In the genomic region with DNA sequence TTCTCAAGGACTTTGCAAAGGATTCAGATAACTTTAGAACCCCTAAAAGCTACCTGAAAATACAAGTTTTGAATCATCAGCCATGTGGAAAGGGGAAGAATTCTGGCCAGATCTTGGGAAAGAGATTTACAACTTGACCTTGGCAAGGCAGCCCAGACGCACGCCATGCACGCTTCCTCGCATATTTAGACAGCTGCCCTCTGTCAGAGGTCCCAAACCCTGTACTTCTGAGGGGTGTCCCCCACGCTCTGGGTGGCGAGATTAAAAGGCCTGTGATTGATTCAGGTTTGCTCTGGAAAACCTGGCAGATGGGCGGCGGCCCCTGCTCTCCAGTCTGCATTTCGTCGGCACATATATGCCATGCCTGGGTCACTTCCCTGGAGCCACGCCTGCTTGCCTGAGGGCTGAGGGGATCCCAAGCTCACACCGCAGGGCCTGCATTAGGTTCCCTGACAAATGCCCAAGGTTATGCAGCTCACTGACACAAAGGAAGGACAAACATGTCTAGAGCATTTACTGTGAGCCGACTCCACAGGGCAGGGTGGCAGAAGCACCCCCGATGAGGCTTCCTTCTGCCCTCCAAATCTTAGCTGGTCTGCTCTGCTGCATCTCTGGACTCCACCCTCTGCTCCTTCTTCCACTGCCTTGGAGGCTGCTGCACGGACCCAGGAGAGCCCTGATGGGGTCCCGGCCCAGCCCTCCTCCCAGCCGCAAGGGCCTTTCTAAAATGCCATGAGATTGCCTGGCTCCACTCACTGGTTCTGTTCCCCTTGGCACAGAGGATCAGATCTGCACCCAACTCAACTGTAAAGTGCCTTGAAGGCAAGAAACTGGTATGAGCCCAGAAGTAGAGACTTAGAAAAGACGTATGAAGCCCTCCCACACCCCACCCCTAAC, we compare ENCODE assay signal across 1 cellular context.
TF ChIP-seq lines count a peak whose summit lies in the region.

No MANE protein-coding gene starts in this region.

TF ChIP-seq in GM23338, 12 proteins besides CTCF, POLR2A, EP300 and RAD21 (continued from another document):
- TF ChIP-seq, protein P1, sequence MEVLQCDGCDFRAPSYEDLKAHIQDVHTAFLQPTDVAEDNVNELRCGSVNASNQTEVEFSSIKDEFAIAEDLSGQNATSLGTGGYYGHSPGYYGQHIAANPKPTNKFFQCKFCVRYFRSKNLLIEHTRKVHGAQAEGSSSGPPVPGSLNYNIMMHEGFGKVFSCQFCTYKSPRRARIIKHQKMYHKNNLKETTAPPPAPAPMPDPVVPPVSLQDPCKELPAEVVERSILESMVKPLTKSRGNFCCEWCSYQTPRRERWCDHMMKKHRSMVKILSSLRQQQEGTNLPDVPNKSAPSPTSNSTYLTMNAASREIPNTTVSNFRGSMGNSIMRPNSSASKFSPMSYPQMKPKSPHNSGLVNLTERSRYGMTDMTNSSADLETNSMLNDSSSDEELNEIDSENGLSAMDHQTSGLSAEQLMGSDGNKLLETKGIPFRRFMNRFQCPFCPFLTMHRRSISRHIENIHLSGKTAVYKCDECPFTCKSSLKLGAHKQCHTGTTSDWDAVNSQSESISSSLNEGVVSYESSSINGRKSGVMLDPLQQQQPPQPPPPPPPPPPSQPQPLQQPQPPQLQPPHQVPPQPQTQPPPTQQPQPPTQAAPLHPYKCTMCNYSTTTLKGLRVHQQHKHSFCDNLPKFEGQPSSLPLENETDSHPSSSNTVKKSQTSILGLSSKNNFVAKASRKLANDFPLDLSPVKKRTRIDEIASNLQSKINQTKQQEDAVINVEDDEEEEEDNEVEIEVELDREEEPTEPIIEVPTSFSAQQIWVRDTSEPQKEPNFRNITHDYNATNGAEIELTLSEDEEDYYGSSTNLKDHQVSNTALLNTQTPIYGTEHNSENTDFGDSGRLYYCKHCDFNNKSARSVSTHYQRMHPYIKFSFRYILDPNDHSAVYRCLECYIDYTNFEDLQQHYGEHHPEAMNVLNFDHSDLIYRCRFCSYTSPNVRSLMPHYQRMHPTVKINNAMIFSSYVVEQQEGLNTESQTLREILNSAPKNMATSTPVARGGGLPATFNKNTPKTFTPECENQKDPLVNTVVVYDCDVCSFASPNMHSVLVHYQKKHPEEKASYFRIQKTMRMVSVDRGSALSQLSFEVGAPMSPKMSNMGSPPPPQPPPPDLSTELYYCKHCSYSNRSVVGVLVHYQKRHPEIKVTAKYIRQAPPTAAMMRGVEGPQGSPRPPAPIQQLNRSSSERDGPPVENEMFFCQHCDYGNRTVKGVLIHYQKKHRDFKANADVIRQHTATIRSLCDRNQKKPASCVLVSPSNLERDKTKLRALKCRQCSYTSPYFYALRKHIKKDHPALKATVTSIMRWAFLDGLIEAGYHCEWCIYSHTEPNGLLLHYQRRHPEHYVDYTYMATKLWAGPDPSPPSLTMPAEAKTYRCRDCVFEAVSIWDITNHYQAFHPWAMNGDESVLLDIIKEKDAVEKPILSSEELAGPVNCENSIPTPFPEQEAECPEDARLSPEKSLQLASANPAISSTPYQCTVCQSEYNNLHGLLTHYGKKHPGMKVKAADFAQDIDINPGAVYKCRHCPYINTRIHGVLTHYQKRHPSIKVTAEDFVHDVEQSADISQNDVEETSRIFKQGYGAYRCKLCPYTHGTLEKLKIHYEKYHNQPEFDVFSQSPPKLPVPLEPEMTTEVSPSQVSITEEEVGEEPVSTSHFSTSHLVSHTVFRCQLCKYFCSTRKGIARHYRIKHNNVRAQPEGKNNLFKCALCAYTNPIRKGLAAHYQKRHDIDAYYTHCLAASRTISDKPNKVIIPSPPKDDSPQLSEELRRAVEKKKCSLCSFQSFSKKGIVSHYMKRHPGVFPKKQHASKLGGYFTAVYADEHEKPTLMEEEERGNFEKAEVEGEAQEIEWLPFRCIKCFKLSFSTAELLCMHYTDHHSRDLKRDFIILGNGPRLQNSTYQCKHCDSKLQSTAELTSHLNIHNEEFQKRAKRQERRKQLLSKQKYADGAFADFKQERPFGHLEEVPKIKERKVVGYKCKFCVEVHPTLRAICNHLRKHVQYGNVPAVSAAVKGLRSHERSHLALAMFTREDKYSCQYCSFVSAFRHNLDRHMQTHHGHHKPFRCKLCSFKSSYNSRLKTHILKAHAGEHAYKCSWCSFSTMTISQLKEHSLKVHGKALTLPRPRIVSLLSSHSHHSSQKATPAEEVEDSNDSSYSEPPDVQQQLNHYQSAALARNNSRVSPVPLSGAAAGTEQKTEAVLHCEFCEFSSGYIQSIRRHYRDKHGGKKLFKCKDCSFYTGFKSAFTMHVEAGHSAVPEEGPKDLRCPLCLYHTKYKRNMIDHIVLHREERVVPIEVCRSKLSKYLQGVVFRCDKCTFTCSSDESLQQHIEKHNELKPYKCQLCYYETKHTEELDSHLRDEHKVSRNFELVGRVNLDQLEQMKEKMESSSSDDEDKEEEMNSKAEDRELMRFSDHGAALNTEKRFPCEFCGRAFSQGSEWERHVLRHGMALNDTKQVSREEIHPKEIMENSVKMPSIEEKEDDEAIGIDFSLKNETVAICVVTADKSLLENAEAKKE (CRISPR knock-in tag; IDR thresholded peaks at IDR 0.05), result no peak
- TF ChIP-seq CREB1 (CRISPR knock-in tag; IDR thresholded peaks at IDR 0.05; ENCODE audit: low read depth), result no peak
- no peak for TF ChIP-seq JUNB (IDR thresholded peaks at IDR 0.05; ENCODE audit: unreplicated experiment)
- no peak for TF ChIP-seq ZNF331 (CRISPR knock-in tag; IDR thresholded peaks at IDR 0.05; ENCODE audit: low read depth)
- TF ChIP-seq, protein P2, sequence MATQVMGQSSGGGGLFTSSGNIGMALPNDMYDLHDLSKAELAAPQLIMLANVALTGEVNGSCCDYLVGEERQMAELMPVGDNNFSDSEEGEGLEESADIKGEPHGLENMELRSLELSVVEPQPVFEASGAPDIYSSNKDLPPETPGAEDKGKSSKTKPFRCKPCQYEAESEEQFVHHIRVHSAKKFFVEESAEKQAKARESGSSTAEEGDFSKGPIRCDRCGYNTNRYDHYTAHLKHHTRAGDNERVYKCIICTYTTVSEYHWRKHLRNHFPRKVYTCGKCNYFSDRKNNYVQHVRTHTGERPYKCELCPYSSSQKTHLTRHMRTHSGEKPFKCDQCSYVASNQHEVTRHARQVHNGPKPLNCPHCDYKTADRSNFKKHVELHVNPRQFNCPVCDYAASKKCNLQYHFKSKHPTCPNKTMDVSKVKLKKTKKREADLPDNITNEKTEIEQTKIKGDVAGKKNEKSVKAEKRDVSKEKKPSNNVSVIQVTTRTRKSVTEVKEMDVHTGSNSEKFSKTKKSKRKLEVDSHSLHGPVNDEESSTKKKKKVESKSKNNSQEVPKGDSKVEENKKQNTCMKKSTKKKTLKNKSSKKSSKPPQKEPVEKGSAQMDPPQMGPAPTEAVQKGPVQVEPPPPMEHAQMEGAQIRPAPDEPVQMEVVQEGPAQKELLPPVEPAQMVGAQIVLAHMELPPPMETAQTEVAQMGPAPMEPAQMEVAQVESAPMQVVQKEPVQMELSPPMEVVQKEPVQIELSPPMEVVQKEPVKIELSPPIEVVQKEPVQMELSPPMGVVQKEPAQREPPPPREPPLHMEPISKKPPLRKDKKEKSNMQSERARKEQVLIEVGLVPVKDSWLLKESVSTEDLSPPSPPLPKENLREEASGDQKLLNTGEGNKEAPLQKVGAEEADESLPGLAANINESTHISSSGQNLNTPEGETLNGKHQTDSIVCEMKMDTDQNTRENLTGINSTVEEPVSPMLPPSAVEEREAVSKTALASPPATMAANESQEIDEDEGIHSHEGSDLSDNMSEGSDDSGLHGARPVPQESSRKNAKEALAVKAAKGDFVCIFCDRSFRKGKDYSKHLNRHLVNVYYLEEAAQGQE (IDR thresholded peaks at IDR 0.05; ENCODE audit: unreplicated experiment), result no peak
- TF ChIP-seq, protein P3, sequence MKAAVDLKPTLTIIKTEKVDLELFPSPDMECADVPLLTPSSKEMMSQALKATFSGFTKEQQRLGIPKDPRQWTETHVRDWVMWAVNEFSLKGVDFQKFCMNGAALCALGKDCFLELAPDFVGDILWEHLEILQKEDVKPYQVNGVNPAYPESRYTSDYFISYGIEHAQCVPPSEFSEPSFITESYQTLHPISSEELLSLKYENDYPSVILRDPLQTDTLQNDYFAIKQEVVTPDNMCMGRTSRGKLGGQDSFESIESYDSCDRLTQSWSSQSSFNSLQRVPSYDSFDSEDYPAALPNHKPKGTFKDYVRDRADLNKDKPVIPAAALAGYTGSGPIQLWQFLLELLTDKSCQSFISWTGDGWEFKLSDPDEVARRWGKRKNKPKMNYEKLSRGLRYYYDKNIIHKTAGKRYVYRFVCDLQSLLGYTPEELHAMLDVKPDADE (IDR thresholded peaks at IDR 0.05), result no peak
- no peak for TF ChIP-seq STAT1 (IDR thresholded peaks at IDR 0.05; ENCODE audit: unreplicated experiment)
- no peak for TF ChIP-seq ZNF114 (CRISPR knock-in tag; IDR thresholded peaks at IDR 0.05)
- no peak for TF ChIP-seq EZH2phosphoT487 (IDR thresholded peaks at IDR 0.05; ENCODE audit: unreplicated experiment)
